In genomic region chr3:39177708-39178332, GRCh38 we compare ENCODE assay signal across 8 cellular contexts. TPM values are rescaled to one million over a fixed set of nuclear protein-coding genes. Genes with fewer than 3 reads are reported as not detected.
DNase-seq lines count a peak whose midpoint lies in the region; ATAC-seq, FAIRE-seq and TF ChIP-seq lines count a peak whose summit lies in the region.

No MANE protein-coding gene starts in this region.

- WGBS in HepG2 (ENCODE audit: low lambda C conversion rate) = 2% methylated on average over 18 of the region's 32 CpGs

- ATAC-seq in HepG2 (peak; percentile 16; the same call in 2 of the 3 replicates), HG03439 (IDR thresholded peaks at IDR 0.05; ENCODE audit: unreplicated experiment) (no peak)

- peaks cover 5% of the 10 kb centered on the region; the same call in 1 of the 2 replicates for H3K9me3 ChIP-seq in HAP-1
- no peaks in the 10 kb centered on the region for H3K9me3 ChIP-seq in HepG2 (ENCODE audit: low read length)

- H3K9ac ChIP-seq in HepG2 (ENCODE audit: insufficient read depth, low read depth, low read length) = peak overlapping the region; percentile 68; the same call in 1 of the 2 replicates

- peaks cover 15% of the 10 kb centered on the region for H3K4me1 ChIP-seq in HAP-1
- peaks cover 50% of the 10 kb centered on the region for H3K4me1 ChIP-seq in HepG2 (ENCODE audit: insufficient read depth, low read length)

- H3K27ac ChIP-seq in HepG2 (ENCODE audit: extremely low read length, insufficient read depth, low read length) = peak overlapping the region; percentile 40

- H3K27me3 ChIP-seq in HAP-1 (ENCODE audit: low read depth) (no peaks in the 10 kb centered on the region), HepG2 (ENCODE audit: control insufficient read depth in 1 of 2, insufficient read depth in 2 of 2, low read length in 2 of 2) (peaks cover 2 to 21% of the 10 kb centered on the region in 2 experiments; a peak in 3 of 5 replicates)

- in situ Hi-C loops in HAP-1 (cut with MboI; ENCODE audit: low sequenced_read_pairs) (no loop called here), HepG2 (cut with HindIII; ENCODE audit: extremely low pct_ligation_motif_present, low pct_unique_long_range_greater_than_20kb) (no loop called here)

- TF ChIP-seq RAD21 in HepG2 (CRISPR knock-in tag; IDR thresholded peaks at IDR 0.05) = no peak

- H3K79me2 ChIP-seq in HepG2 (ENCODE audit: insufficient read depth, low read length) = no peaks in the 10 kb centered on the region

- H3K36me3 ChIP-seq in HAP-1 (replicated peaks) (no peaks in the 10 kb centered on the region), HepG2 (replicated peaks in 1 of 2; ENCODE audit: control insufficient read depth in 1 of 2, insufficient read depth in 2 of 2, low read length in 2 of 2) (no peaks in the 10 kb centered on the region)

- FAIRE-seq in HepG2 (lab: Jason Lieb, UNC) = no peak

- H4K20me1 ChIP-seq in HepG2 (ENCODE audit: insufficient read depth, low read length) = no peaks in the 10 kb centered on the region

- peak overlapping the region; percentile 93 for H3K4me2 ChIP-seq in HepG2 (ENCODE audit: low read depth, low read length)

- POLR2A ChIA-PET in HepG2 (lab: Yijun Ruan, JAX) = interaction anchor here (0.6 to 1.3 kb wide), 8 partner anchors 10 to 1095 kb away, joined by 3 to 5 read pairs (median 3); partner anchors contain the start of genes GORASP1 and TTC21A

- BruUV-seq in HepG2 (replicated peaks; lab: Mats Ljungman, UMichigan) = no TSS peak

- H2AFZ ChIP-seq in HepG2 (ENCODE audit: low read length) = peak overlapping the region; percentile 27

- peak overlapping the region; percentile 35 for H3K4me3 ChIP-seq in HAP-1
- peak overlapping the region; percentile 71 to 79 (median 72) for H3K4me3 ChIP-seq in HepG2 (replicated peaks in 1 of 3; ENCODE audit: insufficient read depth in 1 of 3, low read depth in 2 of 3, low read length in 3 of 3)

- no peak for TF ChIP-seq CTCF in HepG2 (CRISPR knock-in tag; IDR thresholded peaks at IDR 0.05)

- TF ChIP-seq EP300 in HepG2 (IDR thresholded peaks at IDR 0.05; ENCODE audit: low read depth in 2 of 2, low read length in 2 of 2) (no peak; a peak in 1 of 4 replicates), HepG2 (CRISPR knock-in tag; IDR thresholded peaks at IDR 0.05; ENCODE audit: borderline replicate concordance) (no peak)

- DNase-seq in DMS153 (lab: John Stamatoyannopoulos, UW) (peak; percentile 14), HAP-1 (ENCODE audit: low spot score in 2 of 2) (peak; percentile 51 to 81), NCI-H510A (lab: John Stamatoyannopoulos, UW) (peak; percentile 64), dermis microvascular lymphatic vessel endothelial cell (ENCODE audit: low read depth in 2 of 2) (peak; percentile 83 to 94), HepG2 (ENCODE audit: low spot score) (peak; percentile 63)
- peak; percentile 79 to 83 for DNase-seq in activated CD4-positive, alpha-beta T cell treated with anti-CD3 and anti-CD28 coated beads, Interleukin-2, amount 50 U/mL, for 4 hours
- DNase-seq in stimulated activated CD4-positive, alpha-beta T cell treated with anti-CD3 and anti-CD28 coated beads, Interleukin-2, amount 100 ng/mL, for 24 hours = peak; percentile 65 to 82

- TF ChIP-seq POLR2A in HepG2 (IDR thresholded peaks at IDR 0.05; ENCODE audit: insufficient read depth in 1 of 2, low read depth in 2 of 2, low read length in 2 of 2) = peak in 1 of 2 experiments; percentile 55; a peak in 2 of 4 replicates

- intact Hi-C loops in HepG2 (cut with micrococcal nuclease; ENCODE audit: unreplicated experiment) = loop anchor here (1.0 kb wide), 1 partner anchor 24 kb away; no protein-coding TSS in a partner anchor

- CTCF ChIA-PET in HepG2 (lab: Yijun Ruan, JAX; ENCODE audit: low intra/inter-chr PET ratio, low total read pairs) = interaction anchor here (0.8 kb wide), 1 partner anchor 51 kb away, joined by 3 read pairs; no protein-coding TSS in a partner anchor

TF ChIP-seq in HepG2, 621 proteins besides CTCF, POLR2A, EP300 and RAD21 (continues in another document):
- peak; percentile 10; the same call in 1 of the 2 replicates for TF ChIP-seq GATAD2A (CRISPR knock-in tag; IDR thresholded peaks at IDR 0.05)
- TF ChIP-seq ZNF687 (CRISPR knock-in tag; IDR thresholded peaks at IDR 0.05) = peak; percentile 48
- peak; percentile 40; the same call in 1 of the 2 replicates for TF ChIP-seq TAF1 (CRISPR knock-in tag; IDR thresholded peaks at IDR 0.05)

RNA-seq across cellular contexts. Expression of gene XIRP1, which starts 14.6 kb away (rescaled TPM):
- total RNA-seq in dermis microvascular lymphatic vessel endothelial cell = not detected in 2 replicates
- total RNA-seq in HepG2 (2016; rRNA removed; fragmentation: Illumina TruSeq; extraction: Trizol) = not detected in 2 replicates
- not detected in 2 replicates for total RNA-seq in HepG2 (2016; cell fraction: cytosol; rRNA removed; fragmentation: Illumina TruSeq; extraction: Trizol; ENCODE audit: low read depth)
- total RNA-seq in HepG2 (2016; cell fraction: insoluble cytoplasmic fraction; rRNA removed; fragmentation: Illumina TruSeq; extraction: Trizol) = not detected in 2 replicates
- not detected in 2 replicates for total RNA-seq in HepG2 (2016; cell fraction: membrane; rRNA removed; fragmentation: Illumina TruSeq; extraction: Trizol)
- not detected in 2 replicates for total RNA-seq in HepG2 (2016; cell fraction: nucleus; rRNA removed; fragmentation: Illumina TruSeq; extraction: Trizol)
- polyA plus RNA-seq in HepG2 (2011; rRNA removed) = not detected in 2 replicates
- not detected in 2 replicates for polyA plus RNA-seq in HepG2 (2011; cell fraction: cytosol; rRNA removed)
- 0.02 TPM in 1 of 2 replicates, not detected in the other for polyA plus RNA-seq in HepG2 (2011; cell fraction: nucleus; rRNA removed)
- not detected in 2 replicates for polyA plus RNA-seq in HepG2 (2012)
- not detected in 2 replicates for polyA plus RNA-seq in HepG2 (2016; cell fraction: cytosol; fragmentation: Illumina TruSeq; extraction: Trizol; ENCODE audit: low read depth)
- not detected in 2 replicates for polyA plus RNA-seq in HepG2 (2016; cell fraction: insoluble cytoplasmic fraction; fragmentation: Illumina TruSeq; extraction: Trizol; ENCODE audit: low read depth)
- not detected in 2 replicates for polyA plus RNA-seq in HepG2 (2016; cell fraction: membrane; fragmentation: Illumina TruSeq; extraction: Trizol; ENCODE audit: low read depth)
- polyA plus RNA-seq in HepG2 (2016; cell fraction: nucleus; fragmentation: Illumina TruSeq; extraction: Trizol; ENCODE audit: insufficient read depth, low read depth) = not detected in 2 replicates
- not detected in 2 replicates for polyA minus RNA-seq in HepG2 (2011; rRNA and poly(A)+ RNA removed; ENCODE audit: low replicate concordance)
- not detected in 2 replicates for polyA minus RNA-seq in HepG2 (2011; cell fraction: cytosol; rRNA and poly(A)+ RNA removed)
- not detected in 2 replicates for polyA minus RNA-seq in HepG2 (2011; cell fraction: nucleus; rRNA and poly(A)+ RNA removed)

RNA-seq across cellular contexts. Expression of gene CSRNP1, which starts 24.4 kb away (rescaled TPM):
- total RNA-seq in dermis microvascular lymphatic vessel endothelial cell (6.3 and 11.1 TPM in 2 replicates), HepG2 (2016; rRNA removed; fragmentation: Illumina TruSeq; extraction: Trizol) (9.3 and 10.8 TPM in 2 replicates)
- total RNA-seq in HepG2 (2016; cell fraction: cytosol; rRNA removed; fragmentation: Illumina TruSeq; extraction: Trizol; ENCODE audit: low read depth) = 1.5 and 2.3 TPM in 2 replicates
- 7.4 and 10.8 TPM in 2 replicates for total RNA-seq in HepG2 (2016; cell fraction: insoluble cytoplasmic fraction; rRNA removed; fragmentation: Illumina TruSeq; extraction: Trizol)
- total RNA-seq in HepG2 (2016; cell fraction: membrane; rRNA removed; fragmentation: Illumina TruSeq; extraction: Trizol) = 6.2 TPM in 2 replicates
- total RNA-seq in HepG2 (2016; cell fraction: nucleus; rRNA removed; fragmentation: Illumina TruSeq; extraction: Trizol) = 8.4 and 9.2 TPM in 2 replicates
- 11.3 and 13.1 TPM in 2 replicates for polyA plus RNA-seq in HepG2 (2011; rRNA removed)
- 10.2 and 11.5 TPM in 2 replicates for polyA plus RNA-seq in HepG2 (2011; cell fraction: cytosol; rRNA removed)
- 16.5 and 19.1 TPM in 2 replicates for polyA plus RNA-seq in HepG2 (2011; cell fraction: nucleus; rRNA removed)
- polyA plus RNA-seq in HepG2 (2012) = 7.1 and 11.4 TPM in 2 replicates
- 0.62 and 0.80 TPM in 2 replicates for polyA plus RNA-seq in HepG2 (2016; cell fraction: cytosol; fragmentation: Illumina TruSeq; extraction: Trizol; ENCODE audit: low read depth)
- polyA plus RNA-seq in HepG2 (2016; cell fraction: insoluble cytoplasmic fraction; fragmentation: Illumina TruSeq; extraction: Trizol; ENCODE audit: low read depth) = 5.7 and 6.6 TPM in 2 replicates
- 2.0 and 2.4 TPM in 2 replicates for polyA plus RNA-seq in HepG2 (2016; cell fraction: membrane; fragmentation: Illumina TruSeq; extraction: Trizol; ENCODE audit: low read depth)
- 11.8 and 12.9 TPM in 2 replicates for polyA plus RNA-seq in HepG2 (2016; cell fraction: nucleus; fragmentation: Illumina TruSeq; extraction: Trizol; ENCODE audit: insufficient read depth, low read depth)
- polyA minus RNA-seq in HepG2 (2011; rRNA and poly(A)+ RNA removed; ENCODE audit: low replicate concordance) = 16.7 and 44.8 TPM in 2 replicates
- polyA minus RNA-seq in HepG2 (2011; cell fraction: cytosol; rRNA and poly(A)+ RNA removed) = 13.3 and 14.3 TPM in 2 replicates
- 18.9 and 21.8 TPM in 2 replicates for polyA minus RNA-seq in HepG2 (2011; cell fraction: nucleus; rRNA and poly(A)+ RNA removed)

Comparison
In these comparisons a context has a peak if more than half of its experiments do, and no peak if none do; other contexts are left out.
1. DNase-seq: peak in every context shown above with its lines; median percentile 88 in dermis microvascular lymphatic vessel endothelial cell; 81 in activated CD4-positive, alpha-beta T cell treated with anti-CD3 and anti-CD28 coated beads, Interleukin-2, amount 50 U/mL, for 4 hours; 74 in stimulated activated CD4-positive, alpha-beta T cell treated with anti-CD3 and anti-CD28 coated beads, Interleukin-2, amount 100 ng/mL, for 24 hours; 66 in HAP-1; 64 in NCI-H510A; 63 in HepG2; 14 in DMS153.